In the genomic region with DNA sequence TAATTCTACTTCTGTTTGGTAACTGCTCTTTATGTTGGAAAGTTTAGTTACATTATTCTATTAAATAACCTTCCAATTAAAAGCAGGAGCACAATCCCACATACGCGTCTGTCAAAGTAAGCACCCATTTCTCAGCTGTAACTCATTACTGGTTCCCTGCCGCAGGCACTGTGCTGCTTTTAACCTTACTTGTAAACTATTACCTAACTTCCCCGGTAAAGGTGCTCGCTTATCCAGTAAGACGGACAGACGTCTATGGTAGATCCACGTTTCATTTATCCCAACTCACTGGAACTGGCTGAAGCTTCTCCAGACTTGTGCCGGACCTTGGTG, we compare ENCODE assay signal across 9 cellular contexts.
DNase-seq lines count a peak whose midpoint lies in the region; ATAC-seq and TF ChIP-seq lines count a peak whose summit lies in the region.
"Had no signal": no experiment of that assay in that cellular context is flagged by ENCODE, and none has a peak within 500 bp of the region (broad histone marks: within the 10 kb centered on the region; RNA-seq: fewer than 3 reads in every experiment).

No MANE protein-coding gene starts in this region.

- H2AFZ ChIP-seq in DND-41 (ENCODE audit: low read depth, low read length) (peak overlapping the region; percentile 89), Loucy (ENCODE audit: low read length) (peak overlapping the region; percentile 99), neuron (ENCODE audit: low read depth, low read length) (peak overlapping the region; percentile 95)

- no peaks in the 10 kb centered on the region for H3K27me3 Mint-ChIP-seq in effector memory CD8-positive, alpha-beta T cell

- H3K9me2 ChIP-seq in Loucy (replicated peaks; ENCODE audit: low read depth, low read length), result no peaks in the 10 kb centered on the region

- H3K9me3 ChIP-seq in DND-41 (ENCODE audit: insufficient read depth, low read length, severe bottlenecking) (no peaks in the 10 kb centered on the region), Loucy (ENCODE audit: insufficient read depth, low read depth, low read length) (no peaks in the 10 kb centered on the region), neuron (ENCODE audit: low read length) (no peaks in the 10 kb centered on the region)

- peak overlapping the region; percentile 67 for H3K9ac ChIP-seq in DND-41 (ENCODE audit: low read depth, low read length)
- peak overlapping the region; percentile 71 for H3K9ac ChIP-seq in Loucy (ENCODE audit: low read depth, low read length, poor library complexity, severe bottlenecking)

- no peaks in the 10 kb centered on the region for H4K20me1 ChIP-seq in DND-41 (ENCODE audit: insufficient read depth, low read length)
- H4K20me1 ChIP-seq in Loucy (ENCODE audit: insufficient read depth, low read length, poor library complexity, severe bottlenecking), result no peaks in the 10 kb centered on the region

- ATAC-seq in DND-41 (ENCODE audit: insufficient read depth, low read depth) (peak; percentile 8; the same call in 2 of the 3 replicates), GM21529 (IDR thresholded peaks at IDR 0.05; ENCODE audit: unreplicated experiment) (peak; percentile 9)
- peak; percentile 34 for ATAC-seq in effector memory CD8-positive, alpha-beta T cell (replicated peaks)

- H3K4me2 ChIP-seq in DND-41 (ENCODE audit: insufficient read depth, low read length) (peak overlapping the region; percentile 66), Loucy (ENCODE audit: low read depth, low read length, poor library complexity, severe bottlenecking) (peak overlapping the region; percentile 77)

- H3K27ac ChIP-seq in DND-41 (ENCODE audit: low read length), result peak overlapping the region; percentile 64

- no peak for DNase-seq in DND-41
- DNase-seq in effector memory CD8-positive, alpha-beta T cell, result no peak
- no peak for DNase-seq in ecto neural progenitor cell (ENCODE audit: low spot score)
- DNase-seq in NCI-H1092 treated with DMSO at 0.1 percent for 48 hours (lab: John Stamatoyannopoulos, UW), result no peak
- DNase-seq in OCI-M2 (lab: John Stamatoyannopoulos, UW; ENCODE audit: unreplicated experiment), result no peak

- H3F3A ChIP-seq in Loucy (ENCODE audit: low read depth), result no peaks in the 10 kb centered on the region

- peak overlapping the region; percentile 99 to 100 for H3K4me3 Mint-ChIP-seq in effector memory CD8-positive, alpha-beta T cell

- H3K79me2 ChIP-seq in DND-41 (ENCODE audit: insufficient read depth, low read length), result peaks cover 23% of the 10 kb centered on the region
- peaks cover 15% of the 10 kb centered on the region; the same call in 1 of the 2 replicates for H3K79me2 ChIP-seq in Loucy (ENCODE audit: insufficient read depth, low read length)

- H3K4me1 ChIP-seq in DND-41 (ENCODE audit: insufficient read depth, low read length) (peaks cover 21% of the 10 kb centered on the region), Loucy (ENCODE audit: insufficient read depth, low read length, poor library complexity, severe bottlenecking) (peaks cover 18% of the 10 kb centered on the region), neuron (ENCODE audit: insufficient read depth, low read length) (peaks cover 4% of the 10 kb centered on the region)

- H3K36me3 Mint-ChIP-seq in effector memory CD8-positive, alpha-beta T cell (ENCODE audit: insufficient read depth), result peaks cover 10% of the 10 kb centered on the region

- TF ChIP-seq CTCF in DND-41 (IDR thresholded peaks at IDR 0.05; ENCODE audit: borderline replicate concordance, extremely low read depth, low read length, poor library complexity, severe bottlenecking) (no peak), Loucy (conservative IDR thresholded peaks at IDR 0.05; ENCODE audit: low read length) (no peak)

- no peaks in the 10 kb centered on the region for H3K9me3 Mint-ChIP-seq in effector memory CD8-positive, alpha-beta T cell

- H3K27ac Mint-ChIP-seq in effector memory CD8-positive, alpha-beta T cell, result peak overlapping the region; percentile 98 to 99

- H3K36me3 ChIP-seq in DND-41 (ENCODE audit: insufficient read depth, low read length), result no peaks in the 10 kb centered on the region
- H3K36me3 ChIP-seq in Loucy (ENCODE audit: insufficient read depth, low read length), result no peaks in the 10 kb centered on the region
- no peaks in the 10 kb centered on the region for H3K36me3 ChIP-seq in neuron (ENCODE audit: insufficient read depth, low read length)

- H3K4me3 ChIP-seq in DND-41 (ENCODE audit: low read depth in 1 of 2, low read length in 2 of 2) (peak overlapping the region; percentile 36 to 75), Loucy (ENCODE audit: low read length, poor library complexity, severe bottlenecking) (peak overlapping the region; percentile 91), neuron (ENCODE audit: low read length) (peak overlapping the region; percentile 60)
- H3K4me3 ChIP-seq: K562 had no signal

- no peaks in the 10 kb centered on the region for H3K27me3 ChIP-seq in DND-41 (ENCODE audit: insufficient read depth, low read length, poor library complexity)
- H3K27me3 ChIP-seq in Loucy (ENCODE audit: insufficient read depth, low read length, poor library complexity, severe bottlenecking), result no peaks in the 10 kb centered on the region
- H3K27me3 ChIP-seq in neuron (ENCODE audit: insufficient read depth, low read length), result peaks cover 3% of the 10 kb centered on the region

- H3K4me1 Mint-ChIP-seq in effector memory CD8-positive, alpha-beta T cell (ENCODE audit: low read depth in 2 of 2), result peaks cover 25 to 53% of the 10 kb centered on the region in 2 donors
